13 cellular contexts compared by ENCODE assay signal in the genomic region with DNA sequence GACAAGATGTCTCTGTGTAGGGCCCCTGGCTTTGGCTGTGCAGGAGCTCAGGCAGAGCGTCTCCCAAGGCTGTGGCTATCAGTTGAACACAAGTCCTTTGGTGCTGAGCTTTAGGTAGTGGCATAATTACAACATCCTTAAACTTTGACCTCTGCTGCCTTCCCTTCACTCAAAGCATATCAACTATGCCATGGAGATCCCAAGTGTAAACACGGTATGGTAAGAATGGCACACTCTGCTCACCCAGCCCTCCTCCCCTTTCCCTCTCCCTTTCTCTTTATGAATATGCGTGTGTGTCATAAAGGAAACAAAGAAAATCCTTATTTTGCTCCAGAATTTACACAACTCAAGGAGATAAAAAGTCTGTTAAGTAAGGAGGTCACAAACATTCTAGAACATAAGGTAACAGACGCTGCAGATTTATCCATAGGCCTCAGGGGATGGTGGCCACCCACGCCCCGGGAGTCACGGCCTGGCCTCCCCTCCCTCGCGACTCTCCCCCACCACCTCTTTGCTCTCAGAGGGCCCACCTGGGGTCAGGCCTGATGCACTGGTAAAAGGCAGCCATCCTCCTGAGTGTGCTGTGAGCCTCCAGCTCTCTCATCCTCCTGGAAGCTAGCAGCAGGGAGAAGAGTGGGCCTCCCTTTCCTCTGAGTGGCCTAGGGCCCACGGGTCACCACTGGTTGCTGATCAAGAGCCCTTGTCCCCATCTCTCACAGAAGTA.
DNase-seq lines count a peak whose midpoint lies in the region; FAIRE-seq and TF ChIP-seq lines count a peak whose summit lies in the region.
"Had no signal": no experiment of that assay in that cellular context is flagged by ENCODE, and none has a peak within 500 bp of the region (broad histone marks: within the 10 kb centered on the region; RNA-seq: fewer than 3 reads in every experiment).

No MANE protein-coding gene starts in this region.

- no peak overlapping the region for H3K4me2 ChIP-seq in H1 (ENCODE audit: insufficient read depth in 1 of 2, low read depth in 2 of 2, low read length in 2 of 2)

- H2AK5ac ChIP-seq in H1 (ENCODE audit: low read depth, low read length): no peak overlapping the region

- DNase-seq in HuH-7.5 (ENCODE audit: low spot score): peak; percentile 44
- peak; percentile 5 for DNase-seq in NCI-H748 treated with DMSO at 0.1 percent for 48 hours (lab: John Stamatoyannopoulos, UW)
- DNase-seq in H1 (ENCODE audit: low read depth in 1 of 2, low spot score in 2 of 2): no peak
- no peak for DNase-seq in progenitor cell of endocrine pancreas (ENCODE audit: low spot score, unreplicated experiment)
- DNase-seq in activated T-cell treated with anti-CD3 and anti-CD28 coated beads for 4 hours: no peak
- DNase-seq in endodermal cell: no peak
- no peak for DNase-seq in activated CD4-positive, alpha-beta memory T cell treated with anti-CD3 and anti-CD28 coated beads for 36 hours
- DNase-seq: CD4-positive, CD25-positive, alpha-beta regulatory T cell; gastrocnemius medialis; NCI-H2227 treated with DMSO at 0.1 percent for 48 hours; nephron progenitor cell had no signal

- H3K27ac ChIP-seq in H1 (ENCODE audit: low read depth, low read length) (no peak overlapping the region), endodermal cell (ENCODE audit: low read depth, low read length) (no peak overlapping the region)
- H3K27ac ChIP-seq: thoracic aorta had no signal

- CTCF ChIA-PET in H1 (lab: Charles Lee; ENCODE audit: partially characterized antibody): interaction anchor here (0.9 to 1.2 kb wide), 3 partner anchors 197 to 223 kb away, joined by 3 to 4 read pairs (median 4); no protein-coding TSS in a partner anchor
- CTCF ChIA-PET in activated CD4-positive, alpha-beta memory T cell treated with anti-CD3 and anti-CD28 coated beads for 36 hours (lab: Charles Lee): no interaction called here

- no peaks in the 10 kb centered on the region for H4K20me1 ChIP-seq in H1 (replicated peaks in 1 of 2; ENCODE audit: control insufficient read depth in 1 of 2, insufficient read depth in 2 of 2, low read length in 2 of 2)

- no peak for TF ChIP-seq EP300 in H1 (IDR thresholded peaks at IDR 0.05; ENCODE audit: borderline replicate concordance in 1 of 2, low read depth in 2 of 2, low read length in 2 of 2)

- no peak overlapping the region for H4K5ac ChIP-seq in H1 (ENCODE audit: insufficient read length, low read depth, low read length)

- H3K4me1 Mint-ChIP-seq in progenitor cell of endocrine pancreas (ENCODE audit: low read depth) (peaks cover 16% of the 10 kb centered on the region), endodermal cell (no peaks in the 10 kb centered on the region)
- peaks cover 8% of the 10 kb centered on the region for H3K4me1 Mint-ChIP-seq in activated CD4-positive, alpha-beta memory T cell treated with anti-CD3 and anti-CD28 coated beads for 36 hours (ENCODE audit: low read depth)

- H3K23ac ChIP-seq in H1 (ENCODE audit: insufficient read length): no peak overlapping the region

- WGBS in H1 (ENCODE audit: extremely low coverage in 1 of 2, insufficient coverage in 1 of 2, insufficient read length in 1 of 2, insufficient replicate concordance in 2 of 2, low coverage in 1 of 2, low lambda C conversion rate in 2 of 2, missing lambda C conversion rate in 1 of 2), 2 experiments: 86% methylated on average over 10 of the region's 10 CpGs; no CpG with 5 or more reads in 1 of the 2 experiments
- 87 to 91% methylated on average over 4 to 10 of the region's 10 CpGs for WGBS in endodermal cell (ENCODE audit: insufficient coverage in 1 of 2, insufficient read length in 1 of 2), 2 experiments

- H3K36me3 ChIP-seq in H1 (ENCODE audit: control insufficient read depth in 2 of 4, insufficient read depth in 4 of 4, low read length in 3 of 4) (no peaks in the 10 kb centered on the region), endodermal cell (ENCODE audit: control insufficient read depth, insufficient read depth, low read length) (no peaks in the 10 kb centered on the region)
- H3K36me3 ChIP-seq: gastrocnemius medialis, thoracic aorta had no signal

- no peak overlapping the region for H2BK15ac ChIP-seq in H1 (ENCODE audit: low read length)

- H3K4me3 Mint-ChIP-seq in progenitor cell of endocrine pancreas (ENCODE audit: low read depth) (no peak overlapping the region), endodermal cell (no peak overlapping the region)
- H3K4me3 Mint-ChIP-seq in activated CD4-positive, alpha-beta memory T cell treated with anti-CD3 and anti-CD28 coated beads for 36 hours: no peak overlapping the region
- H3K4me3 Mint-ChIP-seq: dendritic cell treated with granulocyte-macrophage colony-stimulating factor and Interleukin-4, amounts not matched to agents 40 ng/mL and 50 ng/mL, for 4 days; nephron progenitor cell had no signal

- no peaks in the 10 kb centered on the region for H3K23me2 ChIP-seq in H1 (ENCODE audit: low read depth, low read length)

- H3K9me3 Mint-ChIP-seq in progenitor cell of endocrine pancreas (ENCODE audit: low read depth) (no peaks in the 10 kb centered on the region), endodermal cell (no peaks in the 10 kb centered on the region)
- no peaks in the 10 kb centered on the region for H3K9me3 Mint-ChIP-seq in activated CD4-positive, alpha-beta memory T cell treated with anti-CD3 and anti-CD28 coated beads for 36 hours
- H3K9me3 Mint-ChIP-seq: dendritic cell treated with granulocyte-macrophage colony-stimulating factor and Interleukin-4, amounts not matched to agents 40 ng/mL and 50 ng/mL, for 4 days; nephron progenitor cell had no signal

- FAIRE-seq in H1 (lab: Jason Lieb, UNC): no peak

- H4K91ac ChIP-seq in H1 (replicated peaks; ENCODE audit: insufficient read length, low read length): no peak overlapping the region

- TF ChIP-seq POLR2A in H1 (IDR thresholded peaks at IDR 0.05; ENCODE audit: control extremely low read depth in 1 of 2, low read depth in 2 of 2, low read length in 2 of 2): no peak

- H3K4me3 ChIP-seq in H1 (ENCODE audit: extremely low read depth in 1 of 4, insufficient read depth in 2 of 4, low read depth in 3 of 4, low read length in 4 of 4) (no peak overlapping the region), endodermal cell (ENCODE audit: low read length) (no peak overlapping the region)
- H3K4me3 ChIP-seq: gastrocnemius medialis, thoracic aorta had no signal

- 0 out of 2 replicates have a peak overlapping the region, but pooled peaks have one; percentile 50 for H2BK12ac ChIP-seq in H1 (ENCODE audit: low read depth, low read length)

- intact Hi-C loops in activated CD4-positive, alpha-beta memory T cell treated with anti-CD3 and anti-CD28 coated beads for 36 hours (cut with micrococcal nuclease): no loop called here

- H4K8ac ChIP-seq in H1 (ENCODE audit: extremely low read depth, insufficient read depth, low read length): peak overlapping the region; percentile 22; the same call in 1 of the 2 replicates

- H2AFZ ChIP-seq in H1 (ENCODE audit: low read length): peak overlapping the region; percentile 64; the same call in 1 of the 2 replicates

- H3K36me3 Mint-ChIP-seq in progenitor cell of endocrine pancreas (ENCODE audit: insufficient read depth) (no peaks in the 10 kb centered on the region), endodermal cell (ENCODE audit: low read depth) (no peaks in the 10 kb centered on the region)
- no peaks in the 10 kb centered on the region for H3K36me3 Mint-ChIP-seq in activated CD4-positive, alpha-beta memory T cell treated with anti-CD3 and anti-CD28 coated beads for 36 hours
- H3K36me3 Mint-ChIP-seq: CD4-positive, CD25-positive, alpha-beta regulatory T cell had no signal

- no peaks in the 10 kb centered on the region for H3K27me3 Mint-ChIP-seq in progenitor cell of endocrine pancreas
- peaks cover 4% of the 10 kb centered on the region for H3K27me3 Mint-ChIP-seq in endodermal cell (ENCODE audit: insufficient read depth)
- peaks cover 2% of the 10 kb centered on the region for H3K27me3 Mint-ChIP-seq in activated CD4-positive, alpha-beta memory T cell treated with anti-CD3 and anti-CD28 coated beads for 36 hours
- H3K27me3 Mint-ChIP-seq: CD4-positive, CD25-positive, alpha-beta regulatory T cell had no signal

- peak overlapping the region; percentile 57 for H3K27ac Mint-ChIP-seq in progenitor cell of endocrine pancreas
- H3K27ac Mint-ChIP-seq in endodermal cell: no peak overlapping the region
- H3K27ac Mint-ChIP-seq in activated CD4-positive, alpha-beta memory T cell treated with anti-CD3 and anti-CD28 coated beads for 36 hours: no peak overlapping the region
- H3K27ac Mint-ChIP-seq: CD4-positive, CD25-positive, alpha-beta regulatory T cell; dendritic cell treated with granulocyte-macrophage colony-stimulating factor and Interleukin-4, amounts not matched to agents 40 ng/mL and 50 ng/mL, for 4 days; nephron progenitor cell had no signal

- POLR2A ChIA-PET in H1 (lab: Charles Lee; ENCODE audit: partially characterized antibody): no interaction called here
- POLR2A ChIA-PET in activated CD4-positive, alpha-beta memory T cell treated with anti-CD3 and anti-CD28 coated beads for 36 hours (lab: Charles Lee): no interaction called here

- TF ChIP-seq RAD21 in H1 (IDR thresholded peaks at IDR 0.05 in 1 of 2, conservative IDR thresholded peaks at IDR 0.05 in 1 of 2; ENCODE audit: low read depth in 2 of 2, low read length in 2 of 2): no peak

- no peak overlapping the region for H2BK120ac ChIP-seq in H1 (replicated peaks; ENCODE audit: low read depth, low read length)

- no peaks in the 10 kb centered on the region for H3K79me1 ChIP-seq in H1 (ENCODE audit: low read depth, low read length)

- H3K18ac ChIP-seq in H1 (ENCODE audit: extremely low read depth, low read length): no peak overlapping the region

- H3K79me2 ChIP-seq in H1 (ENCODE audit: control insufficient read depth in 1 of 2, insufficient read depth in 2 of 2, low read length in 2 of 2): no peaks in the 10 kb centered on the region

- H3K9me3 ChIP-seq in H1 (ENCODE audit: insufficient read depth in 2 of 2, low read depth in 1 of 2, low read length in 1 of 2) (no peaks in the 10 kb centered on the region), endodermal cell (ENCODE audit: control insufficient read depth, low read length) (no peaks in the 10 kb centered on the region)
- H3K9me3 ChIP-seq: gastrocnemius medialis, thoracic aorta had no signal

- H2BK5ac ChIP-seq in H1 (ENCODE audit: low read depth, low read length): no peak overlapping the region

- H3K14ac ChIP-seq in H1 (ENCODE audit: insufficient read length): no peak overlapping the region

- H3K9ac ChIP-seq in H1 (replicated peaks in 1 of 4; ENCODE audit: extremely low read depth in 1 of 4, low read depth in 3 of 4, low read length in 3 of 4): no peak overlapping the region; a peak in 1 of 7 replicates
- no peak overlapping the region for H3K9ac ChIP-seq in endodermal cell (ENCODE audit: extremely low read depth, low read length, poor library complexity, severe bottlenecking)

- H3K27me3 ChIP-seq in H1 (replicated peaks in 1 of 4; ENCODE audit: control insufficient read depth in 3 of 4, extremely low read depth in 1 of 4, insufficient read depth in 3 of 4, low read length in 3 of 4) (no peaks in the 10 kb centered on the region), endodermal cell (ENCODE audit: control insufficient read depth, insufficient read depth, low read length, poor library complexity, severe bottlenecking) (no peaks in the 10 kb centered on the region)
- H3K27me3 ChIP-seq: gastrocnemius medialis had no signal

- H2BK20ac ChIP-seq in H1 (ENCODE audit: low read length): no peak overlapping the region

- TF ChIP-seq CTCF in H1 (IDR thresholded peaks at IDR 0.05; ENCODE audit: control extremely low read depth in 1 of 3, insufficient read depth in 1 of 3, low read depth in 1 of 3, low read length in 3 of 3) (no peak), progenitor cell of endocrine pancreas (IDR thresholded peaks at IDR 0.05; ENCODE audit: unreplicated experiment) (no peak), endodermal cell (conservative IDR thresholded peaks at IDR 0.05) (no peak)

- no peak overlapping the region for H3K56ac ChIP-seq in H1 (replicated peaks; ENCODE audit: insufficient read length, low read depth, low read length)

- H3K4me1 ChIP-seq in H1 (replicated peaks in 1 of 4; ENCODE audit: control insufficient read depth in 3 of 4, insufficient read depth in 4 of 4, low read length in 3 of 4): peaks cover 0 to 8% (median 6%) of the 10 kb centered on the region in 4 experiments; a peak in 5 of 7 replicates
- H3K4me1 ChIP-seq in endodermal cell (ENCODE audit: control insufficient read depth, insufficient read depth, low read length): peaks cover 5% of the 10 kb centered on the region

- H3K4ac ChIP-seq in H1 (replicated peaks; ENCODE audit: insufficient read length, low read depth, low read length): no peak overlapping the region

Comparison
In these comparisons a context has a peak if more than half of its experiments do, and no peak if none do; other contexts are left out.
1. DNase-seq: peak in HuH-7.5 (single experiment) and NCI-H748 treated with DMSO at 0.1 percent for 48 hours (single experiment); none in H1 (0 of 2), progenitor cell of endocrine pancreas (single experiment), activated T-cell treated with anti-CD3 and anti-CD28 coated beads for 4 hours (single experiment), endodermal cell (single experiment) and activated CD4-positive, alpha-beta memory T cell treated with anti-CD3 and anti-CD28 coated beads for 36 hours (single experiment).